Comparison of ENCODE assay signal across 2 cellular contexts in the genomic region with DNA sequence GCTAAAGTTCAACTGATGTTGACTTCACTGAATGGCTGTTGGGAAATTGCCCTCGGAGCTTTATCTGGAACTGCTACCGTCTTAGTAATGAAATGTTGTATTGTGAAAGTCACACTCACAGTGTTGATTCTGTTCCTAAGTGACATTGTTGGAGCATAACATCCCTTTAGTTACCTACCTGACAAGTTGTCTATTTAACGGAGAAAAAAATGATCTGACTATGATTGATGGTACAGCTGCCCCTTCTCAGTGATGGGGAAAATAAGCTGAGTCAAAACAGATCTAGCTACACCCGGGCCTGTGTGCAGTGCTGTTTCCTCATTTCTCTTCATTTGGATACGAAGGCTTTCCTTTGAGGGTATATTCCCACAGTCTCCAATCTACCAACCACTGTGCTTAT.
TF ChIP-seq lines count a peak whose summit lies in the region.

No MANE protein-coding gene starts in this region.

TF ChIP-seq in SK-N-SH treated with all-trans-retinoic acid at 6 μM for 48 hours, 23 proteins besides CTCF, POLR2A, EP300 and RAD21 (continued from another document):
- TF ChIP-seq PPARA (CRISPR knock-in tag; IDR thresholded peaks at IDR 0.05; ENCODE audit: borderline replicate concordance): no peak
- TF ChIP-seq, protein P1, sequence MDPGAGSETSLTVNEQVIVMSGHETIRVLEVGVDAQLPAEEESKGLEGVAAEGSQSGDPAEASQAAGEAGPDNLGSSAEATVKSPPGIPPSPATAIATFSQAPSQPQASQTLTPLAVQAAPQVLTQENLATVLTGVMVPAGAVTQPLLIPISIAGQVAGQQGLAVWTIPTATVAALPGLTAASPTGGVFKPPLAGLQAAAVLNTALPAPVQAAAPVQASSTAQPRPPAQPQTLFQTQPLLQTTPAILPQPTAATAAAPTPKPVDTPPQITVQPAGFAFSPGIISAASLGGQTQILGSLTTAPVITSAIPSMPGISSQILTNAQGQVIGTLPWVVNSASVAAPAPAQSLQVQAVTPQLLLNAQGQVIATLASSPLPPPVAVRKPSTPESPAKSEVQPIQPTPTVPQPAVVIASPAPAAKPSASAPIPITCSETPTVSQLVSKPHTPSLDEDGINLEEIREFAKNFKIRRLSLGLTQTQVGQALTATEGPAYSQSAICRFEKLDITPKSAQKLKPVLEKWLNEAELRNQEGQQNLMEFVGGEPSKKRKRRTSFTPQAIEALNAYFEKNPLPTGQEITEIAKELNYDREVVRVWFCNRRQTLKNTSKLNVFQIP (CRISPR knock-in tag; IDR thresholded peaks at IDR 0.05; ENCODE audit: borderline replicate concordance, low read depth): no peak
- no peak for TF ChIP-seq RARB (CRISPR knock-in tag; IDR thresholded peaks at IDR 0.05)
- no peak for TF ChIP-seq OSR1 (CRISPR knock-in tag; IDR thresholded peaks at IDR 0.05)
- TF ChIP-seq TCF4 (CRISPR knock-in tag; IDR thresholded peaks at IDR 0.05; ENCODE audit: borderline replicate concordance): no peak
- TF ChIP-seq, protein P2, sequence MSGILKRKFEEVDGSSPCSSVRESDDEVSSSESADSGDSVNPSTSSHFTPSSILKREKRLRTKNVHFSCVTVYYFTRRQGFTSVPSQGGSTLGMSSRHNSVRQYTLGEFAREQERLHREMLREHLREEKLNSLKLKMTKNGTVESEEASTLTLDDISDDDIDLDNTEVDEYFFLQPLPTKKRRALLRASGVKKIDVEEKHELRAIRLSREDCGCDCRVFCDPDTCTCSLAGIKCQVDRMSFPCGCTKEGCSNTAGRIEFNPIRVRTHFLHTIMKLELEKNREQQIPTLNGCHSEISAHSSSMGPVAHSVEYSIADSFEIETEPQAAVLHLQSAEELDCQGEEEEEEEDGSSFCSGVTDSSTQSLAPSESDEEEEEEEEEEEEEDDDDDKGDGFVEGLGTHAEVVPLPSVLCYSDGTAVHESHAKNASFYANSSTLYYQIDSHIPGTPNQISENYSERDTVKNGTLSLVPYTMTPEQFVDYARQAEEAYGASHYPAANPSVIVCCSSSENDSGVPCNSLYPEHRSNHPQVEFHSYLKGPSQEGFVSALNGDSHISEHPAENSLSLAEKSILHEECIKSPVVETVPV (CRISPR knock-in tag; IDR thresholded peaks at IDR 0.05): no peak
- TF ChIP-seq GLIS3 (CRISPR knock-in tag; IDR thresholded peaks at IDR 0.05): no peak
TF ChIP-seq in SK-N-SH treated with all-trans-retinoic acid at 6 μM for 48 hours: peak in this region for 0.

TF ChIP-seq in SK-N-SH, 30 proteins besides CTCF, POLR2A, EP300 and RAD21 (continued from another document):
- TF ChIP-seq, protein P3, sequence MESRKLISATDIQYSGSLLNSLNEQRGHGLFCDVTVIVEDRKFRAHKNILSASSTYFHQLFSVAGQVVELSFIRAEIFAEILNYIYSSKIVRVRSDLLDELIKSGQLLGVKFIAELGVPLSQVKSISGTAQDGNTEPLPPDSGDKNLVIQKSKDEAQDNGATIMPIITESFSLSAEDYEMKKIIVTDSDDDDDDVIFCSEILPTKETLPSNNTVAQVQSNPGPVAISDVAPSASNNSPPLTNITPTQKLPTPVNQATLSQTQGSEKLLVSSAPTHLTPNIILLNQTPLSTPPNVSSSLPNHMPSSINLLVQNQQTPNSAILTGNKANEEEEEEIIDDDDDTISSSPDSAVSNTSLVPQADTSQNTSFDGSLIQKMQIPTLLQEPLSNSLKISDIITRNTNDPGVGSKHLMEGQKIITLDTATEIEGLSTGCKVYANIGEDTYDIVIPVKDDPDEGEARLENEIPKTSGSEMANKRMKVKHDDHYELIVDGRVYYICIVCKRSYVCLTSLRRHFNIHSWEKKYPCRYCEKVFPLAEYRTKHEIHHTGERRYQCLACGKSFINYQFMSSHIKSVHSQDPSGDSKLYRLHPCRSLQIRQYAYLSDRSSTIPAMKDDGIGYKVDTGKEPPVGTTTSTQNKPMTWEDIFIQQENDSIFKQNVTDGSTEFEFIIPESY (IDR thresholded peaks at IDR 0.05; ENCODE audit: borderline replicate concordance, low read depth): no peak
- TF ChIP-seq MXI1 (IDR thresholded peaks at IDR 0.05; ENCODE audit: low read depth, low read length) (no peak), RXRA (IDR thresholded peaks at IDR 0.05; ENCODE audit: borderline replicate concordance, low read depth) (no peak), YY1 (IDR thresholded peaks at IDR 0.05; ENCODE audit: low read depth) (no peak), TAF1 (IDR thresholded peaks at IDR 0.05; ENCODE audit: borderline replicate concordance, low read depth, low read length) (no peak), GABPA (IDR thresholded peaks at IDR 0.05; ENCODE audit: low read depth) (no peak), SIN3A (IDR thresholded peaks at IDR 0.05; ENCODE audit: borderline replicate concordance, low read depth, low read length) (no peak)
- TF ChIP-seq, protein P4, sequence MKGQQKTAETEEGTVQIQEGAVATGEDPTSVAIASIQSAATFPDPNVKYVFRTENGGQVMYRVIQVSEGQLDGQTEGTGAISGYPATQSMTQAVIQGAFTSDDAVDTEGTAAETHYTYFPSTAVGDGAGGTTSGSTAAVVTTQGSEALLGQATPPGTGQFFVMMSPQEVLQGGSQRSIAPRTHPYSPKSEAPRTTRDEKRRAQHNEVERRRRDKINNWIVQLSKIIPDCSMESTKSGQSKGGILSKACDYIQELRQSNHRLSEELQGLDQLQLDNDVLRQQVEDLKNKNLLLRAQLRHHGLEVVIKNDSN (IDR thresholded peaks at IDR 0.05; ENCODE audit: borderline replicate concordance, low read depth): no peak
